Comparison of ENCODE assay signal across 13 cellular contexts in genomic region chr6:39881851-39882566, GRCh38. TPM values are rescaled to one million over a fixed set of nuclear protein-coding genes. Genes with fewer than 3 reads are reported as not detected.
A peak's percentile ranks its signal among the peaks of the same experiment; 100 is the strongest.
DNase-seq lines count a peak whose midpoint lies in the region; ATAC-seq and TF ChIP-seq lines count a peak whose summit lies in the region.
"Had no signal": no experiment of that assay in that cellular context is flagged by ENCODE, and none has a peak within 500 bp of the region (broad histone marks: within the 10 kb centered on the region; RNA-seq: fewer than 3 reads in every experiment).

No MANE protein-coding gene starts in this region.

- POLR2A ChIA-PET in activated CD8-positive, alpha-beta T cell treated with anti-CD3 and anti-CD28 coated beads, Interleukin-2, amount 10 ng/mL, durations not matched to agents 7 days and 5 days (lab: Charles Lee): no interaction called here

- no peaks in the 10 kb centered on the region for H3K27me3 Mint-ChIP-seq in activated CD8-positive, alpha-beta T cell treated with anti-CD3 and anti-CD28 coated beads, Interleukin-2, amount 10 ng/mL, durations not matched to agents 7 days and 5 days (ENCODE audit: low read depth)
- H3K27me3 Mint-ChIP-seq: CD4-positive, alpha-beta T cell had no signal

- ATAC-seq in DND-41 (ENCODE audit: insufficient read depth, low read depth): no peak
- peak; percentile 18 to 53 (median 42) for ATAC-seq in heart right ventricle
- ATAC-seq in activated CD8-positive, alpha-beta T cell treated with anti-CD3 and anti-CD28 coated beads, Interleukin-2, amount 10 ng/mL, durations not matched to agents 7 days and 5 days: no peak
- ATAC-seq in HG03159 (IDR thresholded peaks at IDR 0.05; ENCODE audit: unreplicated experiment): no peak
- ATAC-seq: activated T-helper 17 cell treated with anti-CD3 and anti-CD28 coated beads, Interleukin-2, amount 50 U/mL, for 72 hours; effector memory CD8-positive, alpha-beta T cell had no signal

- H3K4me2 ChIP-seq in DND-41 (ENCODE audit: insufficient read depth, low read length) (no peak overlapping the region), skeletal muscle satellite cell (ENCODE audit: low read length) (peak overlapping the region; percentile 78)

- intact Hi-C loops in ascending aorta (cut with DNase I): loop anchor here (2.0 to 10.0 kb wide), 3 partner anchors 47 to 537 kb away; no protein-coding TSS in a partner anchor
- intact Hi-C loops in heart right ventricle (cut with DNase I): no loop called here

- H3K27ac ChIP-seq in DND-41 (ENCODE audit: low read length) (0 out of 2 replicates have a peak overlapping the region, but pooled peaks have one; percentile 13), ascending aorta (peak overlapping the region; percentile 90 to 95), heart right ventricle (peak overlapping the region in 8 of 10 donors; percentile 9 to 67 (median 38))

- TF ChIP-seq CTCF in DND-41 (IDR thresholded peaks at IDR 0.05; ENCODE audit: borderline replicate concordance, extremely low read depth, low read length, poor library complexity, severe bottlenecking) (no peak), ascending aorta (IDR thresholded peaks at IDR 0.05) (no peak), heart right ventricle (IDR thresholded peaks at IDR 0.05) (no peak)

- H3K9me3 ChIP-seq in DND-41 (ENCODE audit: insufficient read depth, low read length, severe bottlenecking) (no peaks in the 10 kb centered on the region), ascending aorta (no peaks in the 10 kb centered on the region), heart right ventricle (no peaks in the 10 kb centered on the region), skeletal muscle satellite cell (replicated peaks; ENCODE audit: low read length) (no peaks in the 10 kb centered on the region)

- no peaks in the 10 kb centered on the region for H3K36me3 Mint-ChIP-seq in activated CD8-positive, alpha-beta T cell treated with anti-CD3 and anti-CD28 coated beads, Interleukin-2, amount 10 ng/mL, durations not matched to agents 7 days and 5 days (ENCODE audit: low read depth)

- no peaks in the 10 kb centered on the region for H3K27me3 ChIP-seq in DND-41 (ENCODE audit: insufficient read depth, low read length, poor library complexity)
- H3K27me3 ChIP-seq in ascending aorta: no peaks in the 10 kb centered on the region
- no peaks in the 10 kb centered on the region for H3K27me3 ChIP-seq in heart right ventricle
- no peaks in the 10 kb centered on the region for H3K27me3 ChIP-seq in skeletal muscle satellite cell (ENCODE audit: control insufficient read depth, insufficient read depth, low read length)

- no peak overlapping the region for H3K27ac Mint-ChIP-seq in activated CD8-positive, alpha-beta T cell treated with anti-CD3 and anti-CD28 coated beads, Interleukin-2, amount 10 ng/mL, durations not matched to agents 7 days and 5 days
- H3K27ac Mint-ChIP-seq: activated T-helper 17 cell treated with anti-CD3 and anti-CD28 coated beads, Interleukin-2, amount 50 U/mL, for 72 hours; CD4-positive, alpha-beta T cell; effector memory CD8-positive, alpha-beta T cell had no signal

- no peak overlapping the region for H2AFZ ChIP-seq in DND-41 (ENCODE audit: low read depth, low read length)

- no peaks in the 10 kb centered on the region for H3K36me3 ChIP-seq in DND-41 (ENCODE audit: insufficient read depth, low read length)
- H3K36me3 ChIP-seq in ascending aorta: peaks cover 16 to 24% of the 10 kb centered on the region in 2 donors
- H3K36me3 ChIP-seq in heart right ventricle: peaks cover 0 to 28% (median 0%) of the 10 kb centered on the region in 9 donors
- H3K36me3 ChIP-seq in skeletal muscle satellite cell (ENCODE audit: insufficient read depth, low read length): peaks cover 10% of the 10 kb centered on the region

- H3K4me1 ChIP-seq in DND-41 (ENCODE audit: insufficient read depth, low read length) (peaks cover 37% of the 10 kb centered on the region), ascending aorta (peaks cover 29 to 64% of the 10 kb centered on the region in 2 donors), heart right ventricle (peaks cover 0 to 31% (median 25%) of the 10 kb centered on the region in 9 donors), skeletal muscle satellite cell (ENCODE audit: control insufficient read depth, insufficient read depth, low read length) (peaks cover 78% of the 10 kb centered on the region)

- no peaks in the 10 kb centered on the region for H3K4me1 Mint-ChIP-seq in activated CD8-positive, alpha-beta T cell treated with anti-CD3 and anti-CD28 coated beads, Interleukin-2, amount 10 ng/mL, durations not matched to agents 7 days and 5 days (ENCODE audit: low read depth)
- H3K4me1 Mint-ChIP-seq: activated T-helper 17 cell treated with anti-CD3 and anti-CD28 coated beads, Interleukin-2, amount 50 U/mL, for 72 hours had no signal

- H3K4me3 ChIP-seq in DND-41 (ENCODE audit: low read depth in 1 of 2, low read length in 2 of 2) (no peak overlapping the region), ascending aorta (peak overlapping the region; percentile 22 to 23), heart right ventricle (no peak overlapping the region), skeletal muscle satellite cell (ENCODE audit: low read length) (peak overlapping the region; percentile 61)
- H3K4me3 ChIP-seq: skin epidermis had no signal

- no peaks in the 10 kb centered on the region for H4K20me1 ChIP-seq in DND-41 (ENCODE audit: insufficient read depth, low read length)

- 57% methylated on average over 16 of the region's 16 CpGs for WGBS in heart right ventricle, 2 donors

- H3K9me3 Mint-ChIP-seq in activated CD8-positive, alpha-beta T cell treated with anti-CD3 and anti-CD28 coated beads, Interleukin-2, amount 10 ng/mL, durations not matched to agents 7 days and 5 days (ENCODE audit: insufficient read depth): no peaks in the 10 kb centered on the region
- H3K9me3 Mint-ChIP-seq: activated T-helper 17 cell treated with anti-CD3 and anti-CD28 coated beads, Interleukin-2, amount 50 U/mL, for 72 hours; CD4-positive, alpha-beta T cell; effector memory CD8-positive, alpha-beta T cell had no signal

- DNase-seq in DND-41 (no peak), ascending aorta (ENCODE audit: low spot score in 2 of 2) (peak in 1 of 2 donors; percentile 87), heart right ventricle (no peak), dermis blood vessel endothelial cell (no peak), cerebellum (ENCODE audit: low spot score) (no peak)
- no peak for DNase-seq in activated CD8-positive, alpha-beta T cell treated with anti-CD3 and anti-CD28 coated beads, Interleukin-2, amount 10 ng/mL, durations not matched to agents 7 days and 5 days
- DNase-seq: CD4-positive, alpha-beta T cell; effector memory CD8-positive, alpha-beta T cell; NCI-H1092 had no signal

- CTCF ChIA-PET in activated CD8-positive, alpha-beta T cell treated with anti-CD3 and anti-CD28 coated beads, Interleukin-2, amount 10 ng/mL, durations not matched to agents 7 days and 5 days (lab: Charles Lee): no interaction called here

- H3K9ac ChIP-seq in DND-41 (ENCODE audit: low read depth, low read length) (no peak overlapping the region), skeletal muscle satellite cell (ENCODE audit: low read depth, low read length) (peak overlapping the region; percentile 81)

- H3K4me3 Mint-ChIP-seq in activated CD8-positive, alpha-beta T cell treated with anti-CD3 and anti-CD28 coated beads, Interleukin-2, amount 10 ng/mL, durations not matched to agents 7 days and 5 days: no peak overlapping the region
- H3K4me3 Mint-ChIP-seq: activated T-helper 17 cell treated with anti-CD3 and anti-CD28 coated beads, Interleukin-2, amount 50 U/mL, for 72 hours; CD4-positive, alpha-beta T cell; effector memory CD8-positive, alpha-beta T cell had no signal

- no peaks in the 10 kb centered on the region for H3K79me2 ChIP-seq in DND-41 (ENCODE audit: insufficient read depth, low read length)

RNA-seq across cellular contexts. Expression of gene MOCS1, which starts 52.3 kb away (rescaled TPM):
- total RNA-seq in ascending aorta: 45.4 TPM
- 10 to 100 TPM; 15.9 to 40.0 (median 20.9) TPM for total RNA-seq in heart right ventricle
- polyA plus RNA-seq in heart right ventricle: 10 to 100 TPM; 17.4 to 22.8 TPM
- total RNA-seq in skeletal muscle satellite cell (2012; rRNA removed): 12.9 and 13.5 TPM in 2 replicates
- total RNA-seq in activated CD8-positive, alpha-beta T cell treated with anti-CD3 and anti-CD28 coated beads, Interleukin-2, amount 10 ng/mL, durations not matched to agents 7 days and 5 days: not detected
- total RNA-seq in dermis blood vessel endothelial cell: 12.8 and 19.7 TPM in 2 replicates
- total RNA-seq in cerebellum: 7.2 TPM

Comparison
In these comparisons a context has a peak if more than half of its experiments do, and no peak if none do; other contexts are left out.
1. ATAC-seq: peak in heart right ventricle (8 of 8); none in DND-41 (single experiment), activated CD8-positive, alpha-beta T cell treated with anti-CD3 and anti-CD28 coated beads, Interleukin-2, amount 10 ng/mL, durations not matched to agents 7 days and 5 days (single experiment) and HG03159 (single experiment).
2. H3K27ac ChIP-seq: peak in every context shown above with its lines; median percentile 92 in ascending aorta; 38 in heart right ventricle; 13 in DND-41.
3. H3K4me3 ChIP-seq: peak in ascending aorta (2 of 2) and skeletal muscle satellite cell (single experiment); none in DND-41 (0 of 2) and heart right ventricle (0 of 10).